1 cellular context compared by ENCODE assay signal in the genomic region with DNA sequence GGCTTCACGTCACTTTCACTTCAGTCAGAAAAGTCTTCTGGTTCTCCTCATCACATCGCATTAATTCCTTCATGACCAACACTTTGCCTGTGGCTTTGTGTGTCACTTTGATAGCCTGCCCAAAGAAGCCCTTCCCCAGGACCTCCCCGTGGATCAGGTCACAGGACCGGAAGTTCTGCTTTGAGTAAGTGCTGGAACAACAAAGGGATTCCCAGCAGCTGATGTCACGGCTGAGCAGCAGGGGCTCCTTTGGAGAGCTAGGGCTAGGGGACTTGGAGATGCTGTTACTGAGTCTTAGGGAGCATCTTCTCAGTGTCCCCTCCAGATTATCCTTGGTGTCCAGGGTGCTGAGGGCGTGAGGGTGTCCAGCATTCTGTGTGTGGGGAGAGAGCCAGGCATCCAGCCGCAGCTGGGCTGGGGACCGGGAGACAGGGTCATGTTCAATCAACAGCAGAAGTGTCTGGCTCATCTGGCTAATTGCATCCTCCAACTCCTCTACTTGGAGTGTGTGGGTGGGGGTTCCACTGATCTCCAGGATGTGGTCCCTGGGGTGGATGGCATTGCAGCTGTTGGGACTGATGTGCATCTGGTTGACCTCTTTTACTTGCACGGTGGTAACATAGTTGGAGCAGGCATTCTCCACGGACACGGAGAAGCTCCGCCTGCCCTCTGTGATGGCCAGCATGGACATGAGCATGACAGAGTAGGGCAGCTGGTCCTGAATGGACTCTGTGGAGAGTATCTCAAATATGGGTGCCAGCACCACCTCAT.
TF ChIP-seq lines count a peak whose summit lies in the region.

No MANE protein-coding gene starts in this region.

TF ChIP-seq in GM23338, 12 proteins besides CTCF, POLR2A, EP300 and RAD21 (continued from another document):
- TF ChIP-seq, protein P1, sequence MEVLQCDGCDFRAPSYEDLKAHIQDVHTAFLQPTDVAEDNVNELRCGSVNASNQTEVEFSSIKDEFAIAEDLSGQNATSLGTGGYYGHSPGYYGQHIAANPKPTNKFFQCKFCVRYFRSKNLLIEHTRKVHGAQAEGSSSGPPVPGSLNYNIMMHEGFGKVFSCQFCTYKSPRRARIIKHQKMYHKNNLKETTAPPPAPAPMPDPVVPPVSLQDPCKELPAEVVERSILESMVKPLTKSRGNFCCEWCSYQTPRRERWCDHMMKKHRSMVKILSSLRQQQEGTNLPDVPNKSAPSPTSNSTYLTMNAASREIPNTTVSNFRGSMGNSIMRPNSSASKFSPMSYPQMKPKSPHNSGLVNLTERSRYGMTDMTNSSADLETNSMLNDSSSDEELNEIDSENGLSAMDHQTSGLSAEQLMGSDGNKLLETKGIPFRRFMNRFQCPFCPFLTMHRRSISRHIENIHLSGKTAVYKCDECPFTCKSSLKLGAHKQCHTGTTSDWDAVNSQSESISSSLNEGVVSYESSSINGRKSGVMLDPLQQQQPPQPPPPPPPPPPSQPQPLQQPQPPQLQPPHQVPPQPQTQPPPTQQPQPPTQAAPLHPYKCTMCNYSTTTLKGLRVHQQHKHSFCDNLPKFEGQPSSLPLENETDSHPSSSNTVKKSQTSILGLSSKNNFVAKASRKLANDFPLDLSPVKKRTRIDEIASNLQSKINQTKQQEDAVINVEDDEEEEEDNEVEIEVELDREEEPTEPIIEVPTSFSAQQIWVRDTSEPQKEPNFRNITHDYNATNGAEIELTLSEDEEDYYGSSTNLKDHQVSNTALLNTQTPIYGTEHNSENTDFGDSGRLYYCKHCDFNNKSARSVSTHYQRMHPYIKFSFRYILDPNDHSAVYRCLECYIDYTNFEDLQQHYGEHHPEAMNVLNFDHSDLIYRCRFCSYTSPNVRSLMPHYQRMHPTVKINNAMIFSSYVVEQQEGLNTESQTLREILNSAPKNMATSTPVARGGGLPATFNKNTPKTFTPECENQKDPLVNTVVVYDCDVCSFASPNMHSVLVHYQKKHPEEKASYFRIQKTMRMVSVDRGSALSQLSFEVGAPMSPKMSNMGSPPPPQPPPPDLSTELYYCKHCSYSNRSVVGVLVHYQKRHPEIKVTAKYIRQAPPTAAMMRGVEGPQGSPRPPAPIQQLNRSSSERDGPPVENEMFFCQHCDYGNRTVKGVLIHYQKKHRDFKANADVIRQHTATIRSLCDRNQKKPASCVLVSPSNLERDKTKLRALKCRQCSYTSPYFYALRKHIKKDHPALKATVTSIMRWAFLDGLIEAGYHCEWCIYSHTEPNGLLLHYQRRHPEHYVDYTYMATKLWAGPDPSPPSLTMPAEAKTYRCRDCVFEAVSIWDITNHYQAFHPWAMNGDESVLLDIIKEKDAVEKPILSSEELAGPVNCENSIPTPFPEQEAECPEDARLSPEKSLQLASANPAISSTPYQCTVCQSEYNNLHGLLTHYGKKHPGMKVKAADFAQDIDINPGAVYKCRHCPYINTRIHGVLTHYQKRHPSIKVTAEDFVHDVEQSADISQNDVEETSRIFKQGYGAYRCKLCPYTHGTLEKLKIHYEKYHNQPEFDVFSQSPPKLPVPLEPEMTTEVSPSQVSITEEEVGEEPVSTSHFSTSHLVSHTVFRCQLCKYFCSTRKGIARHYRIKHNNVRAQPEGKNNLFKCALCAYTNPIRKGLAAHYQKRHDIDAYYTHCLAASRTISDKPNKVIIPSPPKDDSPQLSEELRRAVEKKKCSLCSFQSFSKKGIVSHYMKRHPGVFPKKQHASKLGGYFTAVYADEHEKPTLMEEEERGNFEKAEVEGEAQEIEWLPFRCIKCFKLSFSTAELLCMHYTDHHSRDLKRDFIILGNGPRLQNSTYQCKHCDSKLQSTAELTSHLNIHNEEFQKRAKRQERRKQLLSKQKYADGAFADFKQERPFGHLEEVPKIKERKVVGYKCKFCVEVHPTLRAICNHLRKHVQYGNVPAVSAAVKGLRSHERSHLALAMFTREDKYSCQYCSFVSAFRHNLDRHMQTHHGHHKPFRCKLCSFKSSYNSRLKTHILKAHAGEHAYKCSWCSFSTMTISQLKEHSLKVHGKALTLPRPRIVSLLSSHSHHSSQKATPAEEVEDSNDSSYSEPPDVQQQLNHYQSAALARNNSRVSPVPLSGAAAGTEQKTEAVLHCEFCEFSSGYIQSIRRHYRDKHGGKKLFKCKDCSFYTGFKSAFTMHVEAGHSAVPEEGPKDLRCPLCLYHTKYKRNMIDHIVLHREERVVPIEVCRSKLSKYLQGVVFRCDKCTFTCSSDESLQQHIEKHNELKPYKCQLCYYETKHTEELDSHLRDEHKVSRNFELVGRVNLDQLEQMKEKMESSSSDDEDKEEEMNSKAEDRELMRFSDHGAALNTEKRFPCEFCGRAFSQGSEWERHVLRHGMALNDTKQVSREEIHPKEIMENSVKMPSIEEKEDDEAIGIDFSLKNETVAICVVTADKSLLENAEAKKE (CRISPR knock-in tag; IDR thresholded peaks at IDR 0.05): no peak
- TF ChIP-seq ZNF114 (CRISPR knock-in tag; IDR thresholded peaks at IDR 0.05) (no peak), EZH2 (IDR thresholded peaks at IDR 0.05; ENCODE audit: low read depth, unreplicated experiment) (no peak), NANOG (IDR thresholded peaks at IDR 0.05; ENCODE audit: borderline replicate concordance) (no peak), CREB1 (CRISPR knock-in tag; IDR thresholded peaks at IDR 0.05; ENCODE audit: low read depth) (no peak), ZNF331 (CRISPR knock-in tag; IDR thresholded peaks at IDR 0.05; ENCODE audit: low read depth) (no peak)
- TF ChIP-seq, protein P2, sequence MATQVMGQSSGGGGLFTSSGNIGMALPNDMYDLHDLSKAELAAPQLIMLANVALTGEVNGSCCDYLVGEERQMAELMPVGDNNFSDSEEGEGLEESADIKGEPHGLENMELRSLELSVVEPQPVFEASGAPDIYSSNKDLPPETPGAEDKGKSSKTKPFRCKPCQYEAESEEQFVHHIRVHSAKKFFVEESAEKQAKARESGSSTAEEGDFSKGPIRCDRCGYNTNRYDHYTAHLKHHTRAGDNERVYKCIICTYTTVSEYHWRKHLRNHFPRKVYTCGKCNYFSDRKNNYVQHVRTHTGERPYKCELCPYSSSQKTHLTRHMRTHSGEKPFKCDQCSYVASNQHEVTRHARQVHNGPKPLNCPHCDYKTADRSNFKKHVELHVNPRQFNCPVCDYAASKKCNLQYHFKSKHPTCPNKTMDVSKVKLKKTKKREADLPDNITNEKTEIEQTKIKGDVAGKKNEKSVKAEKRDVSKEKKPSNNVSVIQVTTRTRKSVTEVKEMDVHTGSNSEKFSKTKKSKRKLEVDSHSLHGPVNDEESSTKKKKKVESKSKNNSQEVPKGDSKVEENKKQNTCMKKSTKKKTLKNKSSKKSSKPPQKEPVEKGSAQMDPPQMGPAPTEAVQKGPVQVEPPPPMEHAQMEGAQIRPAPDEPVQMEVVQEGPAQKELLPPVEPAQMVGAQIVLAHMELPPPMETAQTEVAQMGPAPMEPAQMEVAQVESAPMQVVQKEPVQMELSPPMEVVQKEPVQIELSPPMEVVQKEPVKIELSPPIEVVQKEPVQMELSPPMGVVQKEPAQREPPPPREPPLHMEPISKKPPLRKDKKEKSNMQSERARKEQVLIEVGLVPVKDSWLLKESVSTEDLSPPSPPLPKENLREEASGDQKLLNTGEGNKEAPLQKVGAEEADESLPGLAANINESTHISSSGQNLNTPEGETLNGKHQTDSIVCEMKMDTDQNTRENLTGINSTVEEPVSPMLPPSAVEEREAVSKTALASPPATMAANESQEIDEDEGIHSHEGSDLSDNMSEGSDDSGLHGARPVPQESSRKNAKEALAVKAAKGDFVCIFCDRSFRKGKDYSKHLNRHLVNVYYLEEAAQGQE (IDR thresholded peaks at IDR 0.05; ENCODE audit: unreplicated experiment): no peak
